8 cellular contexts compared by ENCODE assay signal in the genomic region with DNA sequence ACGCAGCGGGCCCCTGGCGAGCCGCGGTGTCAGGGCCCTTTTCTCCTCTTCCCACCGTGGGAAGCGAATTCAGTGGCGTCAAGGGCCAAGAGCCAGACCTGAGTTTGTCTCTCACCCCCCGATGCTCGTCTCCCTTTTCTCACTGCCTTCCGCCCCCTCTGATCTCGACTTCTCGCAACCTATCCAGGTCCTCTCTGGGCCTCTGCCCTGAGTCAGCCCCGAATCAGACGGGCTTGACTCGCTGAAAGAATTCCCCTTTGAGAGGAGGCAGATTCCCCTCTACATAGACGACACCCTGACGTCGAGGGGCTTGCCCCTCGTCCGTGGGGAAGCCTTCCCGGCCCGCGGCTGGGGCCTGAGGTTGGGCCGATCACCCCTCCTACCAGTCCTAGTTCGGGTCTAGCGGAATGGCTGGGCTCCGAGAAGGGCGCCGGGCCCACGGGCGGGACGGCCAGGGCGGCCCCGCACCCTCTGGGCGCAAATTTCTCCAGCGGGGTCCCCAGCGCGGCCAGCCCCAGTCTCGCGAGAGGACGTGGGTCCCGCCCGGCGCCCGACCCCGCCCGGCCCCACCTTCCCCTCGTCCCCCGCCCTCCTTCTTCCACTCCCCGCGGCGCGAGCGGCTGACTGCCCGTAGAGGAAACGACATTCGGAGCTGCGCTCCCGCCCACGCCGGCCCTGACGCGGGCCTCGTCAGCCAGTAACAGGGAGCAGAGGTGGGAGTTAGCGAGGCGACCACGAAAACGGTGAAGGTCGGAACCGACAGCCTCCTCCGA. TPM values are rescaled to one million over a fixed set of nuclear protein-coding genes. Genes with fewer than 3 reads are reported as not detected.
A peak's percentile ranks its signal among the peaks of the same experiment; 100 is the strongest.
DNase-seq lines count a peak whose midpoint lies in the region; TF ChIP-seq lines count a peak whose summit lies in the region.

A gene with protein sequence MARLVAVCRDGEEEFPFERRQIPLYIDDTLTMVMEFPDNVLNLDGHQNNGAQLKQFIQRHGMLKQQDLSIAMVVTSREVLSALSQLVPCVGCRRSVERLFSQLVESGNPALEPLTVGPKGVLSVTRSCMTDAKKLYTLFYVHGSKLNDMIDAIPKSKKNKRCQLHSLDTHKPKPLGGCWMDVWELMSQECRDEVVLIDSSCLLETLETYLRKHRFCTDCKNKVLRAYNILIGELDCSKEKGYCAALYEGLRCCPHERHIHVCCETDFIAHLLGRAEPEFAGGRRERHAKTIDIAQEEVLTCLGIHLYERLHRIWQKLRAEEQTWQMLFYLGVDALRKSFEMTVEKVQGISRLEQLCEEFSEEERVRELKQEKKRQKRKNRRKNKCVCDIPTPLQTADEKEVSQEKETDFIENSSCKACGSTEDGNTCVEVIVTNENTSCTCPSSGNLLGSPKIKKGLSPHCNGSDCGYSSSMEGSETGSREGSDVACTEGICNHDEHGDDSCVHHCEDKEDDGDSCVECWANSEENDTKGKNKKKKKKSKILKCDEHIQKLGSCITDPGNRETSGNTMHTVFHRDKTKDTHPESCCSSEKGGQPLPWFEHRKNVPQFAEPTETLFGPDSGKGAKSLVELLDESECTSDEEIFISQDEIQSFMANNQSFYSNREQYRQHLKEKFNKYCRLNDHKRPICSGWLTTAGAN (plus strand): TSS at position 600 of the 773 bp plus-strand sequence. CDS start 806 bp downstream, outside the sequence.

- no peak within 1 kb of the TSS for H4K8ac ChIP-seq in neuronal stem cell (ENCODE audit: low read depth, low read length)

- H3K36me3 ChIP-seq in neuronal stem cell (replicated peaks in 1 of 2; ENCODE audit: control insufficient read depth in 2 of 2, insufficient read depth in 2 of 2, low read length in 2 of 2): peaks cover 0 to 25% of the 10 kb centered on the region in 2 donors

- peak within 1 kb of the TSS; percentile 69 for H3K4me3 ChIP-seq in HFF-Myc (replicated peaks; ENCODE audit: low read depth, low read length)
- peak within 1 kb of the TSS; percentile 84 for H3K4me3 ChIP-seq in NB4 (ENCODE audit: low read depth, low read length)
- H3K4me3 ChIP-seq in neuronal stem cell (ENCODE audit: low read length in 2 of 2): peak within 1 kb of the TSS; percentile 96 to 98

- peak; percentile 25 for DNase-seq in GF-D8 (lab: John Stamatoyannopoulos, UW)
- DNase-seq in HFF-Myc (ENCODE audit: extremely low read depth, low read depth): no peak
- peak; percentile 97 for DNase-seq in NB4 (ENCODE audit: low read depth)
- DNase-seq in SK-N-DZ (ENCODE audit: low spot score): peak; percentile 87
- peak; percentile 95 for DNase-seq in activated naive CD4-positive, alpha-beta T cell treated with Interleukin-2 at 50 U/mL for 16 hours
- peak; percentile 84 for DNase-seq in foreskin melanocyte
- DNase-seq in neuronal stem cell (ENCODE audit: low spot score): peak; percentile 91
- DNase-seq in stromal cell of bone marrow (ENCODE audit: low read depth): peak; percentile 85

- no peaks in the 10 kb centered on the region for H3K27me3 ChIP-seq in neuronal stem cell (ENCODE audit: control insufficient read depth in 3 of 3, insufficient read depth in 3 of 3, low read depth in 1 of 3, low read length in 3 of 3)

- H3K9ac ChIP-seq in neuronal stem cell (ENCODE audit: low read depth, low read length, poor library complexity): peak within 1 kb of the TSS; percentile 98

- peaks cover 6% of the 10 kb centered on the region for H3K79me1 ChIP-seq in neuronal stem cell (ENCODE audit: low read depth, low read length)

- no peak for TF ChIP-seq CTCF in HFF-Myc (IDR thresholded peaks at IDR 0.05; ENCODE audit: low read depth, low read length, missing control alignments)
- TF ChIP-seq CTCF in NB4 (IDR thresholded peaks at IDR 0.05; ENCODE audit: low read depth, low read length): no peak

- no peaks in the 10 kb centered on the region for H3K9me3 ChIP-seq in neuronal stem cell (replicated peaks in 1 of 2; ENCODE audit: control insufficient read depth in 2 of 2, insufficient read depth in 1 of 2, low read depth in 1 of 2, low read length in 2 of 2)

- H2AK5ac ChIP-seq in neuronal stem cell (ENCODE audit: low read depth, low read length): peak within 1 kb of the TSS; percentile 47

- H2AFZ ChIP-seq in neuronal stem cell (ENCODE audit: low read length): peak within 1 kb of the TSS; percentile 99

- peak within 1 kb of the TSS; percentile 93 for H3K23ac ChIP-seq in neuronal stem cell (ENCODE audit: low read depth, low read length, poor library complexity)

- no peak within 1 kb of the TSS for H4K91ac ChIP-seq in neuronal stem cell (ENCODE audit: low read depth, low read length, poor library complexity)

- no peak within 1 kb of the TSS for H2BK15ac ChIP-seq in neuronal stem cell (ENCODE audit: low read length)

- peak within 1 kb of the TSS; percentile 4 for H2BK5ac ChIP-seq in neuronal stem cell (ENCODE audit: low read length)

- peak within 1 kb of the TSS; percentile 31 for H3K14ac ChIP-seq in neuronal stem cell (ENCODE audit: low read length)

- no CpG with 5 or more reads among the region's 72 CpGs for WGBS in neuronal stem cell (ENCODE audit: extremely low coverage in 2 of 2, insufficient read length in 2 of 2, insufficient replicate concordance in 1 of 2), 2 donors

- H3K4ac ChIP-seq in neuronal stem cell (ENCODE audit: low read length): no peak within 1 kb of the TSS

- no peak within 1 kb of the TSS for H2BK120ac ChIP-seq in neuronal stem cell (ENCODE audit: low read depth, low read length)

- peaks cover 6% of the 10 kb centered on the region in 2 donors for H3K4me1 ChIP-seq in neuronal stem cell (ENCODE audit: control insufficient read depth in 2 of 2, insufficient read depth in 1 of 2, low read depth in 1 of 2, low read length in 2 of 2)

- H3K27ac ChIP-seq in neuronal stem cell (replicated peaks; ENCODE audit: low read length): peak within 1 kb of the TSS; percentile 97

- peak within 1 kb of the TSS; percentile 99 for H3K18ac ChIP-seq in neuronal stem cell (ENCODE audit: low read length)

- peak within 1 kb of the TSS; percentile 84 for H3K4me2 ChIP-seq in neuronal stem cell (ENCODE audit: insufficient read depth, low read length, poor library complexity, severe bottlenecking)

- H2BK12ac ChIP-seq in neuronal stem cell (ENCODE audit: low read length): no peak within 1 kb of the TSS

- TF ChIP-seq POLR2A in NB4 (IDR thresholded peaks at IDR 0.05; ENCODE audit: extremely low read depth, insufficient read length): peak; percentile 72

RNA-seq across cellular contexts. Expression of the gene that starts here (rescaled TPM):
- 51.4 and 58.0 TPM in 2 replicates for polyA plus RNA-seq in SK-N-DZ (2014; cell fraction: cytosol; rRNA removed)
- 116 and 141 TPM in 2 replicates for polyA plus RNA-seq in SK-N-DZ (2014; cell fraction: nucleus; rRNA removed)
- 44.9 TPM for polyA plus RNA-seq in neuronal stem cell (2013, experiment 1 of 2)
- 47.5 TPM for polyA plus RNA-seq in neuronal stem cell (2013, experiment 2 of 2)
